Comparison of ENCODE assay signal across 7 cellular contexts in the genomic region with DNA sequence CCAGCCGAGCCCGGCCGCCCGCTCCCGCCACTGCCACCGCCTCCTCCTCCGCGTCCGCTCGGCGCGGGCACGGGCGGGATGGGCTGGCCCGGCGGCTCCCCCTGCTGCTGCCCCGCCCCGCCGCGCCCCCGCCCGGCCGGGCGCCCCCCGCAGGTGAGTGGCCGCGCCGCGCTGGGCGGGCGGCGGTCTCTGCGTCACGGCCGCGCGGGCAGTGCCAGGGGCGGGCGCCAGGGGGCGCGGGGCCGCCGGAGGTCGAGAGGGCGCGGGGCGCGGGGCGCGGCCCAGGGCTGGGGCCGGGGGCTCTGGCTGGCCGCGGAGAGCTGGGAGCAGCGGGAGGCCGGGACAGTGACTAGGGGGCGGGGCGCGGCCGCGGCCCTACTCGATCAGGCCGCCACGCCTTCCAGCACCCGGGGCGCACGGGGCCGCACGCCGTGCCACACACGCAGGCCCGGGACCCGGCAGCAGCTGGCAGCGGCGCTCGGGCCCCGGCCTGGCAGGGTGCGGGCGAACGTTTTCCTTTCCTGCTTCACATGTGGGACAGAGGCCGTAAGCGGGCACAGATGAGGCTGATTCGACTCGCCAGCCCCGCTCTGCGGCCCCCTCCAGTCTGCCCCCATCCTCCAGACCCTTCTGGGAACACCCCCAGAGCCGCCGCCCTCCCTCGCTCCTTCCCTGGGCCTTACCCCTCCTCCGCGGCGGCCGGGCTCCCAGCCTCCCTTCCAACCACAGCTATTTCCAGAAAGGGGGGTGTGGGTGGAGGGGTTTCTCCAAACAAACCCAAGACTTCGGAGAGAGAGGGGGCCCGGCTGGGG. TPM values are rescaled to one million over a fixed set of nuclear protein-coding genes. Genes with fewer than 3 reads are reported as not detected.
A peak's percentile ranks its signal among the peaks of the same experiment; 100 is the strongest.
DNase-seq lines count a peak whose midpoint lies in the region; ATAC-seq, FAIRE-seq and TF ChIP-seq lines count a peak whose summit lies in the region.

No MANE protein-coding gene starts in this region.

- ATAC-seq in GM18498 (IDR thresholded peaks at IDR 0.05; ENCODE audit: unreplicated experiment) (peak; percentile 84), HG02798 (IDR thresholded peaks at IDR 0.05; ENCODE audit: poor library complexity, unreplicated experiment) (peak; percentile 80)

- H2BK5ac ChIP-seq in H1 (ENCODE audit: low read depth, low read length) = no peak overlapping the region

- H3K9ac ChIP-seq in H1 (replicated peaks in 1 of 4; ENCODE audit: extremely low read depth in 1 of 4, low read depth in 3 of 4, low read length in 3 of 4) = no peak overlapping the region; a peak in 2 of 7 replicates

- H2AFZ ChIP-seq in H1 (ENCODE audit: low read length) = no peak overlapping the region

- no peak overlapping the region; the same call in 1 of the 2 replicates for H2AK5ac ChIP-seq in H1 (ENCODE audit: low read depth, low read length)

- H2BK120ac ChIP-seq in H1 (replicated peaks; ENCODE audit: low read depth, low read length) = no peak overlapping the region

- no peak overlapping the region for H3K27ac ChIP-seq in H1 (ENCODE audit: low read depth, low read length)

- no peak overlapping the region for H2BK12ac ChIP-seq in H1 (ENCODE audit: low read depth, low read length)

- no peak for TF ChIP-seq EP300 in H1 (IDR thresholded peaks at IDR 0.05; ENCODE audit: borderline replicate concordance in 1 of 2, low read depth in 2 of 2, low read length in 2 of 2)

- H3K4me3 ChIP-seq in H1 (ENCODE audit: extremely low read depth in 1 of 4, insufficient read depth in 2 of 4, low read depth in 3 of 4, low read length in 4 of 4) = peak overlapping the region; percentile 34 to 94 (median 50); a peak in 6 of 8 replicates

- H3K23me2 ChIP-seq in H1 (ENCODE audit: low read depth, low read length) = peaks cover 24% of the 10 kb centered on the region

- FAIRE-seq in H1 (lab: Jason Lieb, UNC) = no peak

- 0 out of 4 replicates have a peak, but pooled peaks of 1 of the 2 experiments have one; percentile 6 for TF ChIP-seq RAD21 in H1 (IDR thresholded peaks at IDR 0.05 in 1 of 2, conservative IDR thresholded peaks at IDR 0.05 in 1 of 2; ENCODE audit: low read depth in 2 of 2, low read length in 2 of 2)

- no peak overlapping the region for H4K5ac ChIP-seq in H1 (ENCODE audit: insufficient read length, low read depth, low read length)

- H3K79me1 ChIP-seq in H1 (ENCODE audit: low read depth, low read length) = peaks cover 7% of the 10 kb centered on the region; the same call in 1 of the 2 replicates

- peak; percentile 75 for DNase-seq in NCI-H2227 (lab: John Stamatoyannopoulos, UW; ENCODE audit: unreplicated experiment)
- DNase-seq in activated CD8-positive, alpha-beta memory T cell treated with anti-CD3 and anti-CD28 coated beads for 1 hour (ENCODE audit: extremely low read depth in 1 of 2, low read depth in 1 of 2) = peak; percentile 12 to 61
- DNase-seq in H1 (ENCODE audit: low read depth in 1 of 2, low spot score in 2 of 2) = peak in 1 of 2 experiments; percentile 83
- peak; percentile 92 for DNase-seq in mesenteric fat pad (ENCODE audit: low spot score)
- peak; percentile 23 to 53 for DNase-seq in stimulated activated CD8-positive, alpha-beta memory T cell treated with anti-CD3 and anti-CD28 coated beads, Interleukin-15, amount 100 ng/mL, for 4 hours (ENCODE audit: low read depth in 2 of 2)

- CTCF ChIA-PET in H1 (lab: Charles Lee; ENCODE audit: partially characterized antibody) = interaction anchor here (0.6 to 15.7 kb wide), 22 partner anchors 9 to 853 kb away, joined by 3 to 258 read pairs (median 5); partner anchors contain the start of genes CSAD and SOAT2

- H3K14ac ChIP-seq in H1 (ENCODE audit: insufficient read length) = no peak overlapping the region

- H3K79me2 ChIP-seq in H1 (ENCODE audit: control insufficient read depth in 1 of 2, insufficient read depth in 2 of 2, low read length in 2 of 2) = no peaks in the 10 kb centered on the region

- peaks cover 0 to 20% (median 17%) of the 10 kb centered on the region in 4 experiments; a peak in 6 of 7 replicates for H3K27me3 ChIP-seq in H1 (replicated peaks in 1 of 4; ENCODE audit: control insufficient read depth in 3 of 4, extremely low read depth in 1 of 4, insufficient read depth in 3 of 4, low read length in 3 of 4)

- peaks cover 29 to 75% (median 53%) of the 10 kb centered on the region in 4 experiments for H3K4me1 ChIP-seq in H1 (replicated peaks in 1 of 4; ENCODE audit: control insufficient read depth in 3 of 4, insufficient read depth in 4 of 4, low read length in 3 of 4)

- H3K4ac ChIP-seq in H1 (replicated peaks; ENCODE audit: insufficient read length, low read depth, low read length) = no peak overlapping the region

- H3K36me3 ChIP-seq in H1 (ENCODE audit: control insufficient read depth in 2 of 4, insufficient read depth in 4 of 4, low read length in 3 of 4) = peaks cover 0 to 9% (median 0%) of the 10 kb centered on the region in 4 experiments; a peak in 1 of 8 replicates

- peak in 2 of 3 experiments; percentile 20 to 48; a peak in 3 of 4 replicates for TF ChIP-seq CTCF in H1 (IDR thresholded peaks at IDR 0.05; ENCODE audit: control extremely low read depth in 1 of 3, insufficient read depth in 1 of 3, low read depth in 1 of 3, low read length in 3 of 3)

- H4K8ac ChIP-seq in H1 (ENCODE audit: extremely low read depth, insufficient read depth, low read length) = no peak overlapping the region

- WGBS in H1 (ENCODE audit: extremely low coverage in 1 of 2, insufficient coverage in 1 of 2, insufficient read length in 1 of 2, insufficient replicate concordance in 2 of 2, low coverage in 1 of 2, low lambda C conversion rate in 2 of 2, missing lambda C conversion rate in 1 of 2), 2 experiments = 3% methylated on average over 24 of the region's 94 CpGs; no CpG with 5 or more reads in 1 of the 2 experiments

- H4K20me1 ChIP-seq in H1 (replicated peaks in 1 of 2; ENCODE audit: control insufficient read depth in 1 of 2, insufficient read depth in 2 of 2, low read length in 2 of 2) = peaks cover 9 to 24% of the 10 kb centered on the region in 2 experiments

- POLR2A ChIA-PET in H1 (lab: Charles Lee; ENCODE audit: partially characterized antibody) = interaction anchor here (0.6 to 35.6 kb wide), 10 partner anchors 9 to 897 kb away, joined by 3 to 711 read pairs (median 4); partner anchors contain the start of genes CSAD, EIF4B, IGFBP6 and ZNF740

- H3K18ac ChIP-seq in H1 (ENCODE audit: extremely low read depth, low read length) = peak overlapping the region; percentile 83; the same call in 1 of the 2 replicates

- no peaks in the 10 kb centered on the region for H3K9me3 ChIP-seq in H1 (ENCODE audit: insufficient read depth in 2 of 2, low read depth in 1 of 2, low read length in 1 of 2)

- H3K23ac ChIP-seq in H1 (ENCODE audit: insufficient read length) = no peak overlapping the region

- no peak overlapping the region for H2BK15ac ChIP-seq in H1 (ENCODE audit: low read length)

- peak overlapping the region; percentile 3 for H4K91ac ChIP-seq in H1 (replicated peaks; ENCODE audit: insufficient read length, low read length)

- no peak for TF ChIP-seq POLR2A in H1 (IDR thresholded peaks at IDR 0.05; ENCODE audit: control extremely low read depth in 1 of 2, low read depth in 2 of 2, low read length in 2 of 2)

- no peak overlapping the region; the same call in 1 of the 2 replicates for H2BK20ac ChIP-seq in H1 (ENCODE audit: low read length)

- H3K56ac ChIP-seq in H1 (replicated peaks; ENCODE audit: insufficient read length, low read depth, low read length) = no peak overlapping the region

- H3K4me2 ChIP-seq in H1 (ENCODE audit: insufficient read depth in 1 of 2, low read depth in 2 of 2, low read length in 2 of 2) = peak overlapping the region; percentile 98 to 99

RNA-seq across cellular contexts. Expression of gene TNS2, which starts 2.4 kb away (rescaled TPM):
- 4.7 and 5.8 TPM in 2 replicates for total RNA-seq in H1 (2021; fragmentation: NEBNext Ultra II Directional; extraction: Animal tissue kit (Norgen Biotek cat#: 25700))
- polyA plus RNA-seq in H1 (2011; rRNA removed) = 2.8 and 5.0 TPM in 2 replicates
- 1.7 TPM for polyA plus RNA-seq in H1 (2011; cell fraction: cytosol; rRNA removed)
- 25.7 TPM for polyA plus RNA-seq in H1 (2011; cell fraction: nucleus; rRNA removed)
- 4.3 to 6.2 TPM (median 4.8 TPM) in 4 replicates for polyA plus RNA-seq in H1 (2012, experiment 1 of 2)
- 2.5 TPM for polyA plus RNA-seq in H1 (2012, experiment 2 of 2)
- polyA plus RNA-seq in H1 (2013, experiment 1 of 2) = 3.7 TPM
- polyA plus RNA-seq in H1 (2013, experiment 2 of 2) = 3.4 TPM
- 1.7 and 2.8 TPM in 2 replicates for polyA minus RNA-seq in H1 (2011; rRNA and poly(A)+ RNA removed)
- polyA minus RNA-seq in H1 (2011; cell fraction: cytosol; rRNA and poly(A)+ RNA removed) = 10.8 TPM
- 10.6 TPM for polyA minus RNA-seq in H1 (2011; cell fraction: nucleus; rRNA and poly(A)+ RNA removed)
- total RNA-seq in mesenteric fat pad = 210 TPM

RNA-seq across cellular contexts. Expression of gene SPRYD3, which starts 31.8 kb away (rescaled TPM):
- total RNA-seq in H1 (2021; fragmentation: NEBNext Ultra II Directional; extraction: Animal tissue kit (Norgen Biotek cat#: 25700)) = 6.6 and 6.8 TPM in 2 replicates
- 8.0 and 10.4 TPM in 2 replicates for polyA plus RNA-seq in H1 (2011; rRNA removed)
- polyA plus RNA-seq in H1 (2011; cell fraction: cytosol; rRNA removed) = 7.4 TPM
- polyA plus RNA-seq in H1 (2011; cell fraction: nucleus; rRNA removed) = 10.8 TPM
- 4.9 to 8.7 TPM (median 6.7 TPM) in 4 replicates for polyA plus RNA-seq in H1 (2012, experiment 1 of 2)
- 6.0 TPM for polyA plus RNA-seq in H1 (2012, experiment 2 of 2)
- 3.4 TPM for polyA plus RNA-seq in H1 (2013, experiment 1 of 2)
- polyA plus RNA-seq in H1 (2013, experiment 2 of 2) = 4.0 TPM
- polyA minus RNA-seq in H1 (2011; rRNA and poly(A)+ RNA removed) = 7.9 and 9.9 TPM in 2 replicates
- 4.6 TPM for polyA minus RNA-seq in H1 (2011; cell fraction: cytosol; rRNA and poly(A)+ RNA removed)
- polyA minus RNA-seq in H1 (2011; cell fraction: nucleus; rRNA and poly(A)+ RNA removed) = 7.6 TPM
- total RNA-seq in mesenteric fat pad = 46.2 TPM

RNA-seq across cellular contexts. Expression of gene EIF4B, which starts 41.2 kb away (rescaled TPM):
- 811 and 816 TPM in 2 replicates for total RNA-seq in H1 (2021; fragmentation: NEBNext Ultra II Directional; extraction: Animal tissue kit (Norgen Biotek cat#: 25700))
- 269 and 307 TPM in 2 replicates for polyA plus RNA-seq in H1 (2011; rRNA removed)
- polyA plus RNA-seq in H1 (2011; cell fraction: cytosol; rRNA removed) = 530 TPM
- 680 TPM for polyA plus RNA-seq in H1 (2011; cell fraction: nucleus; rRNA removed)
- 514 to 624 TPM (median 554 TPM) in 4 replicates for polyA plus RNA-seq in H1 (2012, experiment 1 of 2)
- polyA plus RNA-seq in H1 (2012, experiment 2 of 2) = 45.7 TPM
- 453 TPM for polyA plus RNA-seq in H1 (2013, experiment 1 of 2)
- polyA plus RNA-seq in H1 (2013, experiment 2 of 2) = 431 TPM
- polyA minus RNA-seq in H1 (2011; rRNA and poly(A)+ RNA removed) = 939 and 1,134 TPM in 2 replicates
- 559 TPM for polyA minus RNA-seq in H1 (2011; cell fraction: cytosol; rRNA and poly(A)+ RNA removed)
- polyA minus RNA-seq in H1 (2011; cell fraction: nucleus; rRNA and poly(A)+ RNA removed) = 516 TPM
- 393 TPM for total RNA-seq in mesenteric fat pad

RNA-seq across cellular contexts. Expression of gene IGFBP6, which starts 50.0 kb away (rescaled TPM):
- 13.7 and 16.4 TPM in 2 replicates for total RNA-seq in H1 (2021; fragmentation: NEBNext Ultra II Directional; extraction: Animal tissue kit (Norgen Biotek cat#: 25700))
- polyA plus RNA-seq in H1 (2011; rRNA removed) = 14.7 and 25.3 TPM in 2 replicates
- 15.4 TPM for polyA plus RNA-seq in H1 (2011; cell fraction: cytosol; rRNA removed)
- polyA plus RNA-seq in H1 (2011; cell fraction: nucleus; rRNA removed) = 13.2 TPM
- polyA plus RNA-seq in H1 (2012, experiment 1 of 2) = 5.3 to 13.0 TPM (median 10.2 TPM) in 4 replicates
- polyA plus RNA-seq in H1 (2012, experiment 2 of 2) = 22.3 TPM
- polyA plus RNA-seq in H1 (2013, experiment 1 of 2) = 8.4 TPM
- 10.8 TPM for polyA plus RNA-seq in H1 (2013, experiment 2 of 2)
- polyA minus RNA-seq in H1 (2011; rRNA and poly(A)+ RNA removed) = 2.6 and 3.5 TPM in 2 replicates
- polyA minus RNA-seq in H1 (2011; cell fraction: cytosol; rRNA and poly(A)+ RNA removed) = 2.9 TPM
- 2.4 TPM for polyA minus RNA-seq in H1 (2011; cell fraction: nucleus; rRNA and poly(A)+ RNA removed)
- total RNA-seq in mesenteric fat pad = 195 TPM

RNA-seq across cellular contexts. Expression of gene SOAT2, which starts 55.9 kb away (rescaled TPM):
- not detected in 2 replicates for total RNA-seq in H1 (2021; fragmentation: NEBNext Ultra II Directional; extraction: Animal tissue kit (Norgen Biotek cat#: 25700))
- 0.08 and 0.13 TPM in 2 replicates for polyA plus RNA-seq in H1 (2011; rRNA removed)
- polyA plus RNA-seq in H1 (2011; cell fraction: cytosol; rRNA removed) = 0.12 TPM
- 0.21 TPM for polyA plus RNA-seq in H1 (2011; cell fraction: nucleus; rRNA removed)
- polyA plus RNA-seq in H1 (2012, experiment 1 of 2) = not detected in 4 replicates
- not detected for polyA plus RNA-seq in H1 (2012, experiment 2 of 2)
- polyA plus RNA-seq in H1 (2013, experiment 1 of 2) = 0.04 TPM
- polyA plus RNA-seq in H1 (2013, experiment 2 of 2) = not detected
- not detected in 2 replicates for polyA minus RNA-seq in H1 (2011; rRNA and poly(A)+ RNA removed)
- not detected for polyA minus RNA-seq in H1 (2011; cell fraction: cytosol; rRNA and poly(A)+ RNA removed)
- polyA minus RNA-seq in H1 (2011; cell fraction: nucleus; rRNA and poly(A)+ RNA removed) = not detected
- total RNA-seq in mesenteric fat pad = not detected

Comparison
In these comparisons a context has a peak if more than half of its experiments do, and no peak if none do; other contexts are left out.
1. RNA of gene TNS2, which starts 2.4 kb away (total RNA-seq): 210 TPM in mesenteric fat pad (single experiment); 4.7 to 5.8 TPM in H1; every median in the first group is over 10 times any median in the second.